9 cellular contexts compared by ENCODE assay signal in genomic region chr14:23366163-23366921, GRCh38. TPM values are rescaled to one million over a fixed set of nuclear protein-coding genes. Genes with fewer than 3 reads are reported as not detected.
A peak's percentile ranks its signal among the peaks of the same experiment; 100 is the strongest.
DNase-seq lines count a peak whose midpoint lies in the region; ATAC-seq, FAIRE-seq and TF ChIP-seq lines count a peak whose summit lies in the region.
"Had no signal": no experiment of that assay in that cellular context is flagged by ENCODE, and none has a peak within 500 bp of the region (broad histone marks: within the 10 kb centered on the region; RNA-seq: fewer than 3 reads in every experiment).

No MANE protein-coding gene starts in this region.

- H3K27ac ChIP-seq in H1 (ENCODE audit: low read depth, low read length): peak overlapping the region; percentile 85
- peak overlapping the region; percentile 31 to 47 (median 47) for H3K27ac ChIP-seq in right lobe of liver
- peak overlapping the region; percentile 77 for H3K27ac ChIP-seq in thymus (ENCODE audit: low read depth)

- peak overlapping the region; percentile 17; the same call in 1 of the 2 replicates for H4K8ac ChIP-seq in H1 (ENCODE audit: extremely low read depth, insufficient read depth, low read length)

- peak overlapping the region in 3 of 4 experiments; percentile 69 to 90 (median 71); a peak in 6 of 7 replicates for H3K9ac ChIP-seq in H1 (replicated peaks in 1 of 4; ENCODE audit: extremely low read depth in 1 of 4, low read depth in 3 of 4, low read length in 3 of 4)

- H2BK120ac ChIP-seq in H1 (replicated peaks; ENCODE audit: low read depth, low read length): no peak overlapping the region

- peak overlapping the region; percentile 89 for H3K18ac ChIP-seq in H1 (ENCODE audit: extremely low read depth, low read length)

- H2BK12ac ChIP-seq in H1 (ENCODE audit: low read depth, low read length): peak overlapping the region; percentile 90; the same call in 1 of the 2 replicates

- H3K36me3 ChIP-seq in H1 (ENCODE audit: control insufficient read depth in 2 of 4, insufficient read depth in 4 of 4, low read length in 3 of 4) (peaks cover 0 to 4% (median 0%) of the 10 kb centered on the region in 4 experiments; a peak in 2 of 8 replicates), right lobe of liver (no peaks in the 10 kb centered on the region), thymus (ENCODE audit: control insufficient read depth, insufficient read depth) (no peaks in the 10 kb centered on the region)

- DNase-seq in NCI-H2196 (lab: John Stamatoyannopoulos, UW; ENCODE audit: unreplicated experiment) (peak; percentile 55), H1 (ENCODE audit: low read depth in 1 of 2, low spot score in 2 of 2) (peak in 1 of 2 experiments; percentile 92), right lobe of liver (peak in 1 of 3 donors; percentile 55), middle frontal gyrus (ENCODE audit: extremely low spot score, low spot score) (no peak), NCI-H526 treated with DMSO at 0.1 percent for 48 hours (lab: John Stamatoyannopoulos, UW) (no peak)
- DNase-seq: activated T-cell treated with anti-CD3 and anti-CD28 coated beads, Interleukin-2, amount 50 U/mL, for 4 hours had no signal

- peaks cover 4 to 10% of the 10 kb centered on the region in 2 experiments for H4K20me1 ChIP-seq in H1 (replicated peaks in 1 of 2; ENCODE audit: control insufficient read depth in 1 of 2, insufficient read depth in 2 of 2, low read length in 2 of 2)

- TF ChIP-seq CTCF in H1 (IDR thresholded peaks at IDR 0.05; ENCODE audit: control extremely low read depth in 1 of 3, insufficient read depth in 1 of 3, low read depth in 1 of 3, low read length in 3 of 3) (no peak), right lobe of liver (IDR thresholded peaks at IDR 0.05) (no peak)

- TF ChIP-seq POLR2A in H1 (IDR thresholded peaks at IDR 0.05; ENCODE audit: control extremely low read depth in 1 of 2, low read depth in 2 of 2, low read length in 2 of 2): peak in 1 of 2 experiments; percentile 87; a peak in 2 of 3 replicates
- no peak for TF ChIP-seq POLR2A in right lobe of liver (IDR thresholded peaks at IDR 0.05)

- CTCF ChIA-PET in H1 (lab: Charles Lee; ENCODE audit: partially characterized antibody): interaction anchor here (0.9 to 20.9 kb wide), 8 partner anchors 12 to 193 kb away, joined by 3 to 333 read pairs (median 3); partner anchors contain the start of genes CMTM5, IL25 and PABPN1

- H3K4me3 ChIP-seq in H1 (ENCODE audit: extremely low read depth in 1 of 4, insufficient read depth in 2 of 4, low read depth in 3 of 4, low read length in 4 of 4): peak overlapping the region; percentile 69 to 79 (median 77)
- peak overlapping the region in 2 of 3 donors; percentile 14 to 35 for H3K4me3 ChIP-seq in right lobe of liver
- H3K4me3 ChIP-seq in thymus (ENCODE audit: low read length): peak overlapping the region; percentile 2

- intact Hi-C loops in right lobe of liver (cut with DNase I): no loop called here

- H2BK15ac ChIP-seq in H1 (ENCODE audit: low read length): peak overlapping the region; percentile 88; the same call in 1 of the 2 replicates

- H2AK5ac ChIP-seq in H1 (ENCODE audit: low read depth, low read length): no peak overlapping the region

- no peak for TF ChIP-seq RAD21 in H1 (IDR thresholded peaks at IDR 0.05 in 1 of 2, conservative IDR thresholded peaks at IDR 0.05 in 1 of 2; ENCODE audit: low read depth in 2 of 2, low read length in 2 of 2)

- peak overlapping the region; percentile 78 for H3K56ac ChIP-seq in H1 (replicated peaks; ENCODE audit: insufficient read length, low read depth, low read length)

- no peak for TF ChIP-seq EP300 in H1 (IDR thresholded peaks at IDR 0.05; ENCODE audit: borderline replicate concordance in 1 of 2, low read depth in 2 of 2, low read length in 2 of 2)

- peaks cover 2 to 22% (median 14%) of the 10 kb centered on the region in 4 experiments; a peak in 6 of 7 replicates for H3K4me1 ChIP-seq in H1 (replicated peaks in 1 of 4; ENCODE audit: control insufficient read depth in 3 of 4, insufficient read depth in 4 of 4, low read length in 3 of 4)
- peaks cover 0 to 12% (median 0%) of the 10 kb centered on the region in 4 donors for H3K4me1 ChIP-seq in right lobe of liver
- no peaks in the 10 kb centered on the region for H3K4me1 ChIP-seq in thymus (ENCODE audit: control insufficient read depth, insufficient read depth, low read length)

- H3K79me2 ChIP-seq in H1 (ENCODE audit: control insufficient read depth in 1 of 2, insufficient read depth in 2 of 2, low read length in 2 of 2): no peaks in the 10 kb centered on the region

- peaks cover 21% of the 10 kb centered on the region; the same call in 1 of the 2 replicates for H3K23me2 ChIP-seq in H1 (ENCODE audit: low read depth, low read length)

- H4K91ac ChIP-seq in H1 (replicated peaks; ENCODE audit: insufficient read length, low read length): peak overlapping the region; percentile 63

- WGBS in H1 (ENCODE audit: extremely low coverage in 1 of 2, insufficient coverage in 1 of 2, insufficient read length in 1 of 2, insufficient replicate concordance in 2 of 2, low coverage in 1 of 2, low lambda C conversion rate in 2 of 2, missing lambda C conversion rate in 1 of 2), 2 experiments: 14% methylated on average over 7 of the region's 48 CpGs; no CpG with 5 or more reads in 1 of the 2 experiments
- 7% methylated on average over 20 of the region's 48 CpGs for WGBS in right lobe of liver (ENCODE audit: insufficient coverage, low coverage, low lambda C conversion rate, missing lambda C conversion rate)
- 58% methylated on average over 46 of the region's 48 CpGs for WGBS in thymus

- H2BK20ac ChIP-seq in H1 (ENCODE audit: low read length): peak overlapping the region; percentile 72; the same call in 1 of the 2 replicates

- peak overlapping the region; percentile 85 to 90 for H3K4me2 ChIP-seq in H1 (ENCODE audit: insufficient read depth in 1 of 2, low read depth in 2 of 2, low read length in 2 of 2)

- H2AFZ ChIP-seq in H1 (ENCODE audit: low read length): 0 out of 2 replicates have a peak overlapping the region, but pooled peaks have one; percentile 71

- FAIRE-seq in H1 (lab: Jason Lieb, UNC): no peak

- no peak overlapping the region for H3K14ac ChIP-seq in H1 (ENCODE audit: insufficient read length)

- H3K9me3 ChIP-seq in H1 (ENCODE audit: insufficient read depth in 2 of 2, low read depth in 1 of 2, low read length in 1 of 2) (no peaks in the 10 kb centered on the region), right lobe of liver (no peaks in the 10 kb centered on the region), thymus (ENCODE audit: control insufficient read depth) (no peaks in the 10 kb centered on the region)

- peak overlapping the region; percentile 88; the same call in 1 of the 2 replicates for H2BK5ac ChIP-seq in H1 (ENCODE audit: low read depth, low read length)

- POLR2A ChIA-PET in H1 (lab: Charles Lee; ENCODE audit: partially characterized antibody): interaction anchor here (0.8 to 7.1 kb wide), 21 partner anchors 8 to 266 kb away, joined by 3 to 73 read pairs (median 3); partner anchors contain the start of genes BCL2L2, CMTM5, MYH7 and PABPN1

- peak overlapping the region; percentile 73 for H4K5ac ChIP-seq in H1 (ENCODE audit: insufficient read length, low read depth, low read length)

- peaks cover 0 to 12% (median 10%) of the 10 kb centered on the region in 4 experiments; a peak in 5 of 7 replicates for H3K27me3 ChIP-seq in H1 (replicated peaks in 1 of 4; ENCODE audit: control insufficient read depth in 3 of 4, extremely low read depth in 1 of 4, insufficient read depth in 3 of 4, low read length in 3 of 4)
- H3K27me3 ChIP-seq in right lobe of liver: peaks cover 0 to 16% of the 10 kb centered on the region in 2 donors
- H3K27me3 ChIP-seq in thymus (ENCODE audit: control insufficient read depth, insufficient read depth): peaks cover 41% of the 10 kb centered on the region

- H3K79me1 ChIP-seq in H1 (ENCODE audit: low read depth, low read length): no peaks in the 10 kb centered on the region

- H3K4ac ChIP-seq in H1 (replicated peaks; ENCODE audit: insufficient read length, low read depth, low read length): peak overlapping the region; percentile 16

- H3K23ac ChIP-seq in H1 (ENCODE audit: insufficient read length): no peak overlapping the region

- ATAC-seq in right lobe of liver (peak; percentile 30 to 56 (median 44)), GM21576 (IDR thresholded peaks at IDR 0.05; ENCODE audit: unreplicated experiment) (no peak), GM21515 (IDR thresholded peaks at IDR 0.05; ENCODE audit: unreplicated experiment) (no peak)

RNA-seq across cellular contexts. Expression of gene EFS, which starts 1.4 kb away (rescaled TPM):
- total RNA-seq in H1 (2021; fragmentation: NEBNext Ultra II Directional; extraction: Animal tissue kit (Norgen Biotek cat#: 25700)): 27.8 and 29.0 TPM in 2 replicates
- polyA plus RNA-seq in H1 (2011; rRNA removed) (28.6 and 39.0 TPM in 2 replicates), thymus (5.2 TPM)
- polyA plus RNA-seq in H1 (2011; cell fraction: cytosol; rRNA removed): 26.5 TPM
- 117 TPM for polyA plus RNA-seq in H1 (2011; cell fraction: nucleus; rRNA removed)
- polyA plus RNA-seq in H1 (2012, experiment 1 of 2): 24.4 to 40.8 TPM (median 33.7 TPM) in 4 replicates
- 28.0 TPM for polyA plus RNA-seq in H1 (2012, experiment 2 of 2)
- polyA plus RNA-seq in H1 (2013, experiment 1 of 2): 16.2 TPM
- polyA plus RNA-seq in H1 (2013, experiment 2 of 2): 15.1 TPM
- polyA minus RNA-seq in H1 (2011; rRNA and poly(A)+ RNA removed): 9.1 and 9.3 TPM in 2 replicates
- polyA minus RNA-seq in H1 (2011; cell fraction: cytosol; rRNA and poly(A)+ RNA removed): 11.7 TPM
- polyA minus RNA-seq in H1 (2011; cell fraction: nucleus; rRNA and poly(A)+ RNA removed): 26.7 TPM
- total RNA-seq in right lobe of liver: under 1 TPM; 0.19 to 0.60 (median 0.39) TPM

RNA-seq across cellular contexts. Expression of gene IL25, which starts 6.3 kb away (rescaled TPM):
- not detected in 2 replicates for total RNA-seq in H1 (2021; fragmentation: NEBNext Ultra II Directional; extraction: Animal tissue kit (Norgen Biotek cat#: 25700))
- not detected in 2 replicates for polyA plus RNA-seq in H1 (2011; rRNA removed)
- not detected for polyA plus RNA-seq in H1 (2011; cell fraction: cytosol; rRNA removed)
- polyA plus RNA-seq in H1 (2011; cell fraction: nucleus; rRNA removed): not detected
- not detected in 4 replicates for polyA plus RNA-seq in H1 (2012, experiment 1 of 2)
- not detected for polyA plus RNA-seq in H1 (2012, experiment 2 of 2)
- polyA plus RNA-seq in H1 (2013, experiment 1 of 2): 0.04 TPM
- polyA plus RNA-seq in H1 (2013, experiment 2 of 2): not detected
- polyA minus RNA-seq in H1 (2011; rRNA and poly(A)+ RNA removed): not detected in 2 replicates
- polyA minus RNA-seq in H1 (2011; cell fraction: cytosol; rRNA and poly(A)+ RNA removed): not detected
- polyA minus RNA-seq in H1 (2011; cell fraction: nucleus; rRNA and poly(A)+ RNA removed): not detected
- not detected for total RNA-seq in right lobe of liver
- 0.07 TPM for polyA plus RNA-seq in thymus
- total RNA-seq: activated T-cell treated with anti-CD3 and anti-CD28 coated beads, Interleukin-2, amount 50 U/mL, for 4 hours had no signal

RNA-seq across cellular contexts. Expression of gene CMTM5, which starts 10.5 kb away (rescaled TPM):
- total RNA-seq in H1 (2021; fragmentation: NEBNext Ultra II Directional; extraction: Animal tissue kit (Norgen Biotek cat#: 25700)): not detected in 2 replicates
- polyA plus RNA-seq in H1 (2011; rRNA removed) (2.1 and 2.8 TPM in 2 replicates), thymus (0.37 TPM)
- 1.4 TPM for polyA plus RNA-seq in H1 (2011; cell fraction: cytosol; rRNA removed)
- 2.1 TPM for polyA plus RNA-seq in H1 (2011; cell fraction: nucleus; rRNA removed)
- polyA plus RNA-seq in H1 (2012, experiment 1 of 2): 0.29 to 0.90 TPM (median 0.57 TPM) in 4 replicates
- polyA plus RNA-seq in H1 (2012, experiment 2 of 2): 1.1 TPM
- polyA plus RNA-seq in H1 (2013, experiment 1 of 2): 0.06 TPM
- polyA plus RNA-seq in H1 (2013, experiment 2 of 2): 0.22 TPM
- 0.66 and 2.6 TPM in 2 replicates for polyA minus RNA-seq in H1 (2011; rRNA and poly(A)+ RNA removed)
- not detected for polyA minus RNA-seq in H1 (2011; cell fraction: cytosol; rRNA and poly(A)+ RNA removed)
- polyA minus RNA-seq in H1 (2011; cell fraction: nucleus; rRNA and poly(A)+ RNA removed): not detected
- under 1 TPM in 2 of 6 experiments, not detected in 4; 0.32 to 0.49 TPM for total RNA-seq in right lobe of liver
- total RNA-seq: activated T-cell treated with anti-CD3 and anti-CD28 coated beads, Interleukin-2, amount 50 U/mL, for 4 hours had no signal

RNA-seq across cellular contexts. Expression of gene SLC22A17, which starts 13.7 kb away (rescaled TPM):
- 39.4 and 43.0 TPM in 2 replicates for total RNA-seq in H1 (2021; fragmentation: NEBNext Ultra II Directional; extraction: Animal tissue kit (Norgen Biotek cat#: 25700))
- 49.0 and 77.7 TPM in 2 replicates for polyA plus RNA-seq in H1 (2011; rRNA removed)
- polyA plus RNA-seq in H1 (2011; cell fraction: cytosol; rRNA removed): 37.0 TPM
- polyA plus RNA-seq in H1 (2011; cell fraction: nucleus; rRNA removed): 247 TPM
- polyA plus RNA-seq in H1 (2012, experiment 1 of 2): 27.3 to 49.2 TPM (median 43.9 TPM) in 4 replicates
- polyA plus RNA-seq in H1 (2012, experiment 2 of 2): 32.6 TPM
- polyA plus RNA-seq in H1 (2013, experiment 1 of 2): 46.6 TPM
- 48.6 TPM for polyA plus RNA-seq in H1 (2013, experiment 2 of 2)
- 17.3 and 17.8 TPM in 2 replicates for polyA minus RNA-seq in H1 (2011; rRNA and poly(A)+ RNA removed)
- 21.3 TPM for polyA minus RNA-seq in H1 (2011; cell fraction: cytosol; rRNA and poly(A)+ RNA removed)
- polyA minus RNA-seq in H1 (2011; cell fraction: nucleus; rRNA and poly(A)+ RNA removed): 35.1 TPM
- 1 to 10 TPM; 1.5 to 2.7 (median 2.1) TPM for total RNA-seq in right lobe of liver
- 6.3 TPM for polyA plus RNA-seq in thymus

RNA-seq across cellular contexts. Expression of gene MYH6, which starts 41.7 kb away (rescaled TPM):
- total RNA-seq in H1 (2021; fragmentation: NEBNext Ultra II Directional; extraction: Animal tissue kit (Norgen Biotek cat#: 25700)): not detected in 2 replicates
- polyA plus RNA-seq in H1 (2011; rRNA removed) (0.03 and 0.05 TPM in 2 replicates), thymus (0.25 TPM)
- polyA plus RNA-seq in H1 (2011; cell fraction: cytosol; rRNA removed): 0.06 TPM
- 0.16 TPM for polyA plus RNA-seq in H1 (2011; cell fraction: nucleus; rRNA removed)
- polyA plus RNA-seq in H1 (2012, experiment 1 of 2): 0.04 to 0.08 TPM (median 0.08 TPM) in 3 of 4 replicates, not detected in the other
- not detected for polyA plus RNA-seq in H1 (2012, experiment 2 of 2)
- polyA plus RNA-seq in H1 (2013, experiment 1 of 2): 0.04 TPM
- polyA plus RNA-seq in H1 (2013, experiment 2 of 2): 0.02 TPM
- 0.25 TPM in 1 of 2 replicates, not detected in the other for polyA minus RNA-seq in H1 (2011; rRNA and poly(A)+ RNA removed)
- polyA minus RNA-seq in H1 (2011; cell fraction: cytosol; rRNA and poly(A)+ RNA removed): not detected
- polyA minus RNA-seq in H1 (2011; cell fraction: nucleus; rRNA and poly(A)+ RNA removed): not detected
- under 1 TPM in 5 of 6 experiments, not detected in 1; 0.07 to 1.00 (median 0.13) TPM for total RNA-seq in right lobe of liver
- total RNA-seq: activated T-cell treated with anti-CD3 and anti-CD28 coated beads, Interleukin-2, amount 50 U/mL, for 4 hours had no signal

Comparison
In these comparisons a context has a peak if more than half of its experiments do, and no peak if none do; other contexts are left out.
1. H3K4me3 ChIP-seq: peak in every context shown above with its lines; median percentile 77 in H1; 24 in right lobe of liver; 2 in thymus.
2. ATAC-seq: peak in right lobe of liver (4 of 4); none in GM21576 (single experiment) and GM21515 (single experiment).
3. RNA of gene EFS, which starts 1.4 kb away (total RNA-seq): 27.8 to 29.0 TPM in H1; 0.19 to 0.60 TPM in right lobe of liver; every median in the first group is over 10 times any median in the second.
4. Peak in every context shown above with its lines, with median percentiles within 50 percentile points of each other: H3K27ac ChIP-seq.